ENCODE assay signal across 8 cellular contexts in genomic region chr10:48655426-48656240, GRCh38. TPM values are rescaled to one million over a fixed set of nuclear protein-coding genes. Genes with fewer than 3 reads are reported as not detected.
A peak's percentile ranks its signal among the peaks of the same experiment; 100 is the strongest.
DNase-seq lines count a peak whose midpoint lies in the region; ATAC-seq and TF ChIP-seq lines count a peak whose summit lies in the region.

No MANE protein-coding gene starts in this region.

- H3K9me3 Mint-ChIP-seq in activated naive CD8-positive, alpha-beta T cell treated with anti-CD3 and anti-CD28 coated beads, Interleukin-2, amount 50 U/mL, for 24 hours = no peaks in the 10 kb centered on the region

- intact Hi-C loops in left ventricle myocardium superior (cut with micrococcal nuclease) (loop anchor here (10.0 kb wide), 1 partner anchor 291 kb away; no protein-coding TSS in a partner anchor), posterior vena cava (cut with DNase I) (loop anchor here (2.0 to 10.0 kb wide), 4 partner anchors 105 to 293 kb away; no protein-coding TSS in a partner anchor)

- in situ Hi-C loops in KBM-7 (cut with MboI; ENCODE audit: low pct_unique_long_range_greater_than_20kb, low sequenced_read_pairs) = loop anchor here (10.0 to 25.0 kb wide), 2 partner anchors 101 to 857 kb away; no protein-coding TSS in a partner anchor

- peak; percentile 13 for ATAC-seq in GM19025 (IDR thresholded peaks at IDR 0.05; ENCODE audit: low read depth, unreplicated experiment)
- ATAC-seq in activated naive CD8-positive, alpha-beta T cell treated with anti-CD3 and anti-CD28 coated beads, Interleukin-2, amount 50 U/mL, for 24 hours = peak; percentile 26
- ATAC-seq in left ventricle myocardium superior = peak; percentile 86

- no peak for TF ChIP-seq CTCF in HL-60 (IDR thresholded peaks at IDR 0.05; ENCODE audit: insufficient read depth, low read length)

- H3K27me3 Mint-ChIP-seq in activated naive CD8-positive, alpha-beta T cell treated with anti-CD3 and anti-CD28 coated beads, Interleukin-2, amount 50 U/mL, for 24 hours = peaks cover 27% of the 10 kb centered on the region

- peaks cover 6% of the 10 kb centered on the region for H3K27me3 ChIP-seq in HL-60 (ENCODE audit: insufficient read depth, poor library complexity, severe bottlenecking)

- peaks cover 5% of the 10 kb centered on the region for H3K4me1 Mint-ChIP-seq in activated naive CD8-positive, alpha-beta T cell treated with anti-CD3 and anti-CD28 coated beads, Interleukin-2, amount 50 U/mL, for 24 hours

- H3K36me3 Mint-ChIP-seq in activated naive CD8-positive, alpha-beta T cell treated with anti-CD3 and anti-CD28 coated beads, Interleukin-2, amount 50 U/mL, for 24 hours (ENCODE audit: low read depth) = no peaks in the 10 kb centered on the region

- peak overlapping the region; percentile 47 for H3K4me3 ChIP-seq in HL-60 (replicated peaks; ENCODE audit: insufficient read depth, low read length)

- DNase-seq in AG20443 (ENCODE audit: low spot score) (peak; percentile 85), HL-60 (ENCODE audit: low read depth in 1 of 2, low spot score in 1 of 2) (no peak), left ventricle myocardium superior (peak; percentile 86), posterior vena cava (ENCODE audit: low spot score) (peak; percentile 92), KBM-7 (no peak)
- no peak for DNase-seq in activated naive CD8-positive, alpha-beta T cell treated with anti-CD3 and anti-CD28 coated beads, Interleukin-2, amount 50 U/mL, for 24 hours
- no peak for DNase-seq in stimulated activated CD4-positive, alpha-beta T cell treated with anti-CD3 and anti-CD28 coated beads, Interleukin-2, amount 100 ng/mL, for 24 hours

- no peak overlapping the region for H3K27ac Mint-ChIP-seq in activated naive CD8-positive, alpha-beta T cell treated with anti-CD3 and anti-CD28 coated beads, Interleukin-2, amount 50 U/mL, for 24 hours

- H3K27ac ChIP-seq in HL-60 (replicated peaks) = no peak overlapping the region

- no peak overlapping the region for H3K4me3 Mint-ChIP-seq in activated naive CD8-positive, alpha-beta T cell treated with anti-CD3 and anti-CD28 coated beads, Interleukin-2, amount 50 U/mL, for 24 hours

RNA-seq across cellular contexts. Expression of gene WDFY4, which starts 29.0 kb away (rescaled TPM):
- total RNA-seq in left ventricle myocardium superior = 1.6 TPM
- total RNA-seq in posterior vena cava = 10 to 100 TPM in 1 of 2 donors, 1 to 10 TPM in 1; 6.8 to 13.2 TPM

RNA-seq across cellular contexts. Expression of gene ARHGAP22, which starts 50.8 kb away (rescaled TPM):
- total RNA-seq in left ventricle myocardium superior (3.4 TPM), posterior vena cava (10 to 100 TPM in 1 of 2 donors, 1 to 10 TPM in 1; 9.8 to 13.4 TPM)

Comparison
In these comparisons a context has a peak if more than half of its experiments do, and no peak if none do; other contexts are left out.
1. DNase-seq: peak in AG20443 (single experiment), left ventricle myocardium superior (single experiment) and posterior vena cava (single experiment); none in HL-60 (0 of 2), activated naive CD8-positive, alpha-beta T cell treated with anti-CD3 and anti-CD28 coated beads, Interleukin-2, amount 50 U/mL, for 24 hours (single experiment), stimulated activated CD4-positive, alpha-beta T cell treated with anti-CD3 and anti-CD28 coated beads, Interleukin-2, amount 100 ng/mL, for 24 hours (0 of 2) and KBM-7 (single experiment).
2. ATAC-seq: peak in every context shown above with its lines; median percentile 86 in left ventricle myocardium superior; 26 in activated naive CD8-positive, alpha-beta T cell treated with anti-CD3 and anti-CD28 coated beads, Interleukin-2, amount 50 U/mL, for 24 hours; 13 in GM19025.